Comparison of ENCODE assay signal across 34 cellular contexts in the genomic region with DNA sequence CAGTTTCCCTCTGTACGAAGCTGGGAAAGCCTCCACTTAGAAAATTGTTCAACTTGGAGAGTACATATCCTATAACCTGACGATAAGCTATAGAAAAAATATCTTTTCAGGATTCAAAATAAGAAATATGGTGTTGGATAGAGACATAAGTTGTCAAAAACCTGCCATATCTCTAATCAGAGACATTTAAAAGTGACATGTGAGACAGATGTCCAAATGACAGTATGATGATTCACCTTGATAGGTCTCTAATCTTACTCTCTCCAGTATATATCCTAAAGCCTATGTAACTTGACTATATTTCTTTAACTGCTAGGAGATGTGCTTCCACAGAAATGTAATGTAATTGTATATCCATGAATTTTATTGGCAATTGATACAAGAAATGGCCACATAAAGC.
"Had no signal": no experiment of that assay in that cellular context is flagged by ENCODE, and none has a peak within 500 bp of the region (broad histone marks: within the 10 kb centered on the region; RNA-seq: fewer than 3 reads in every experiment).

No MANE protein-coding gene starts in this region.

- H3K4me3 ChIP-seq: MG63 had no signal

- H3K27me3 ChIP-seq: MG63 had no signal

- H3K36me3 ChIP-seq: MG63 had no signal

- DNase-seq: Karpas-422, Kasumi-1, MG63, MM.1S, MV-4-11, NCI-H1048, NCI-H1092, NCI-H1092 treated with DMSO at 0.1 percent for 48 hours, NCI-H1105, NCI-H1105 treated with DMSO at 0.1 percent for 48 hours, NCI-H1417, NCI-H1417 treated with DMSO at 0.1 percent for 48 hours, NCI-H1436, NCI-H1436 treated with DMSO at 0.1 percent for 48 hours, NCI-H146, NCI-H1694, NCI-H1694 treated with DMSO at 0.1 percent for 48 hours, NCI-H187, NCI-H187 treated with DMSO at 0.1 percent for 48 hours, NCI-H1930, NCI-H2029, NCI-H2029 treated with DMSO at 0.1 percent for 48 hours, NCI-H2081, NCI-H2081 treated with DMSO at 0.1 percent for 48 hours, NCI-H2107, NCI-H2171, NCI-H2171 treated with DMSO at 0.1 percent for 48 hours, NCI-H2227 treated with DMSO at 0.1 percent for 48 hours, NCI-H226, NCI-H345, NCI-H446, NCI-H446 treated with DMSO at 0.1 percent for 48 hours, NCI-H510A, NCI-H510A treated with DMSO at 0.1 percent for 48 hours had no signal

- H3K9me3 ChIP-seq: MG63 had no signal
